In the genomic region with DNA sequence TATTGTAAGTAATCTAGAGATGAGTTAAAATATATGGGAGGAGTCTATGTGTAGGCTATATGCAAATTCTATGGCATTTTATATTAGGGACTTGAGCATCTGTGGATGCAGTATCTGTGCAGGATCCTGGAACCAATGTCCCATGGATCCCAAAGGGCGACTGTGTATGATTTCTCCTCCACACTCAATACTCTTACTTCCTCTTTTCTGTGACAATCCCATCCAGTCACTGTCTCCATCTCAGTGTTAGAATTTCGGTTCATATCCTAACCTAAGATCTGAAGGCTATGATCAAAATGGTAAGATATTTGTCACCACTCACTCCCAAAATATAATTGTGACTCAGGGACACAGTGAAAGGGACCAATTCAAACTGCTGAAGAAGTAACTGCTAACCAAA, we compare ENCODE assay signal across 24 cellular contexts.
"Had no signal": no experiment of that assay in that cellular context is flagged by ENCODE, and none has a peak within 500 bp of the region (broad histone marks: within the 10 kb centered on the region; RNA-seq: fewer than 3 reads in every experiment).

No MANE protein-coding gene starts in this region.

- H3K4me1 Mint-ChIP-seq: activated CD4-positive, alpha-beta T cell treated with anti-CD3 and anti-CD28 coated beads for 36 hours; activated naive CD4-positive, alpha-beta T cell treated with anti-CD3 and anti-CD28 coated beads, Interleukin-2, amount 10 ng/mL, durations not matched to agents 7 days and 5 days had no signal

- H3K4me3 Mint-ChIP-seq: activated CD4-positive, alpha-beta T cell treated with anti-CD3 and anti-CD28 coated beads for 36 hours; activated CD8-positive, alpha-beta T cell treated with anti-CD3 and anti-CD28 coated beads for 36 hours; activated naive CD4-positive, alpha-beta T cell treated with anti-CD3 and anti-CD28 coated beads, Interleukin-2, amount 10 ng/mL, durations not matched to agents 7 days and 5 days; activated naive CD8-positive, alpha-beta T cell treated with anti-CD3 and anti-CD28 coated beads, Interleukin-2, amount 10 ng/mL, durations not matched to agents 7 days and 5 days; activated T-cell treated with anti-CD3 and anti-CD28 coated beads, Interleukin-2, amount 50 U/mL, for 72 hours; T-cell had no signal

- DNase-seq: activated CD4-positive, alpha-beta T cell treated with anti-CD3 and anti-CD28 coated beads for 36 hours; activated CD8-positive, alpha-beta memory T cell treated with anti-CD3 and anti-CD28 coated beads, Interleukin-2, amount 50 U/mL, for 4 hours; activated CD8-positive, alpha-beta T cell treated with anti-CD3 and anti-CD28 coated beads for 36 hours; activated gamma-delta T cell treated with Interleukin-2 at 50 U/mL for 16 hours; activated naive CD4-positive, alpha-beta T cell treated with anti-CD3 and anti-CD28 coated beads, Interleukin-2, amount 10 ng/mL, durations not matched to agents 7 days and 5 days; activated naive CD8-positive, alpha-beta T cell treated with anti-CD3 and anti-CD28 coated beads, Interleukin-2, amount 10 ng/mL, durations not matched to agents 7 days and 5 days; activated T-cell treated with anti-CD3 and anti-CD28 coated beads, Interleukin-2, amount 50 U/mL, for 72 hours; adrenal gland; anterior cingulate cortex; central memory CD4-positive, alpha-beta T cell; Karpas-422; MM.1S; NCI-H146; NCI-H187 treated with DMSO at 0.1 percent for 48 hours; NCI-H2081 treated with DMSO at 0.1 percent for 48 hours; NCI-H446; NCI-H524; Peyer's patch; SHP77; T-cell; T-helper 2 cell; T1000; WERI-Rb-1 had no signal

- ATAC-seq: activated CD4-positive, alpha-beta T cell treated with anti-CD3 and anti-CD28 coated beads for 36 hours; activated CD8-positive, alpha-beta T cell treated with anti-CD3 and anti-CD28 coated beads for 36 hours; activated T-cell treated with anti-CD3 and anti-CD28 coated beads, Interleukin-2, amount 50 U/mL, for 72 hours; T-cell had no signal

- H3K36me3 Mint-ChIP-seq: activated naive CD4-positive, alpha-beta T cell treated with anti-CD3 and anti-CD28 coated beads, Interleukin-2, amount 10 ng/mL, durations not matched to agents 7 days and 5 days; activated naive CD8-positive, alpha-beta T cell treated with anti-CD3 and anti-CD28 coated beads, Interleukin-2, amount 10 ng/mL, durations not matched to agents 7 days and 5 days had no signal

- H3K27me3 Mint-ChIP-seq: activated CD4-positive, alpha-beta T cell treated with anti-CD3 and anti-CD28 coated beads for 36 hours; activated CD8-positive, alpha-beta T cell treated with anti-CD3 and anti-CD28 coated beads for 36 hours; activated naive CD4-positive, alpha-beta T cell treated with anti-CD3 and anti-CD28 coated beads, Interleukin-2, amount 10 ng/mL, durations not matched to agents 7 days and 5 days; activated naive CD8-positive, alpha-beta T cell treated with anti-CD3 and anti-CD28 coated beads, Interleukin-2, amount 10 ng/mL, durations not matched to agents 7 days and 5 days; T-cell had no signal

- H3K27ac Mint-ChIP-seq: activated CD4-positive, alpha-beta T cell treated with anti-CD3 and anti-CD28 coated beads for 36 hours; activated CD8-positive, alpha-beta T cell treated with anti-CD3 and anti-CD28 coated beads for 36 hours; activated naive CD4-positive, alpha-beta T cell treated with anti-CD3 and anti-CD28 coated beads, Interleukin-2, amount 10 ng/mL, durations not matched to agents 7 days and 5 days; activated naive CD8-positive, alpha-beta T cell treated with anti-CD3 and anti-CD28 coated beads, Interleukin-2, amount 10 ng/mL, durations not matched to agents 7 days and 5 days; activated T-cell treated with anti-CD3 and anti-CD28 coated beads, Interleukin-2, amount 50 U/mL, for 72 hours; activated T-helper 2 cell treated with anti-CD3 and anti-CD28 coated beads, Interferon-gamma antibody, Interleukin-2, Interleukin-4, amounts not matched to agents 10 μg/mL and 5 μg/mL and 100 μg/mL, durations not matched to agents 14 hours and 24 hours and 36 hours; T-cell had no signal
